1 cellular context compared by ENCODE assay signal in genomic region chr2:160666019-160666676, GRCh38.
TF ChIP-seq lines count a peak whose summit lies in the region.

No MANE protein-coding gene starts in this region.

TF ChIP-seq in endothelial cell of umbilical vein, 7 proteins besides CTCF, POLR2A, EP300 and RAD21 (continued from another document):
- TF ChIP-seq JUN (IDR thresholded peaks at IDR 0.05; ENCODE audit: borderline replicate concordance, insufficient read depth, insufficient read length, low read depth) (peak; percentile 99), FOS (IDR thresholded peaks at IDR 0.05; ENCODE audit: borderline replicate concordance, insufficient read depth, low read length) (peak; percentile 96), GATA2 (IDR thresholded peaks at IDR 0.05; ENCODE audit: insufficient read depth, insufficient read length, low read depth, low read length) (peak; percentile 60), MYC (IDR thresholded peaks at IDR 0.05; ENCODE audit: low read depth, low read length) (no peak)
